ENCODE assay signal across 19 cellular contexts in the genomic region with DNA sequence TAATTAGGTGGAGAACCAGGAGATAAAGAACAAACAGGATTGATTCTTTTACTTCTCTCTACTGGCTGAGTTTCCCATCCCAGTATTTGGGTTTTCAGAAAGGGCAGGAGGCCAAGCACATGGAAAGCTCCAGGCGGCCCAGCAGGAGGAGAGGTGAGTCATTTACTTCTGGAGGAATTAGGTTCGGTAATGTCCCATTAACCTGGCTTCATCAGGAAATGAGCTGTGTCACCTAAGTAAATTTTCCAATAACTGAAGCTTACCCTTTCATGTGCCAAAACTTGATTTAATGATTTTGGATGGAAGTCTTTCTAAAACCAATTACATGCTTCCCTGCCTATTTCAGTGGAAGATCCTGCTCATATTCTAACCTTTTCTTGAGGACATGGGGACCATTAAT.
DNase-seq lines count a peak whose midpoint lies in the region; ATAC-seq, FAIRE-seq and TF ChIP-seq lines count a peak whose summit lies in the region.
"Had no signal": no experiment of that assay in that cellular context is flagged by ENCODE, and none has a peak within 500 bp of the region (broad histone marks: within the 10 kb centered on the region; RNA-seq: fewer than 3 reads in every experiment).

No MANE protein-coding gene starts in this region.

- in situ Hi-C loops in HAP-1 (cut with MboI; ENCODE audit: low sequenced_read_pairs) = no loop called here

- POLR2A ChIA-PET in PC-9 (lab: Charles Lee; ENCODE audit: unreplicated experiment) = interaction anchor here (0.7 kb wide), 1 partner anchor 46 kb away, joined by 4 read pairs; no protein-coding TSS in a partner anchor
- POLR2A ChIA-PET in endothelial cell of umbilical vein (lab: Charles Lee) = no interaction called here
- POLR2A ChIA-PET in activated CD4-positive, alpha-beta T cell treated with anti-CD3 and anti-CD28 coated beads for 36 hours (lab: Charles Lee) = no interaction called here

- 22 to 50% methylated on average over 2 of the region's 2 CpGs for WGBS in body of pancreas, 2 donors

- no peak overlapping the region for H3K4me3 ChIP-seq in PC-9
- H3K4me3 ChIP-seq in endothelial cell of umbilical vein (replicated peaks in 1 of 3; ENCODE audit: insufficient read depth in 1 of 3, low read depth in 1 of 3, low read length in 3 of 3) = no peak overlapping the region
- no peak overlapping the region for H3K4me3 ChIP-seq in neural progenitor cell
- H3K4me3 ChIP-seq in HAP-1 = no peak overlapping the region
- no peak overlapping the region for H3K4me3 ChIP-seq in body of pancreas
- H3K4me3 ChIP-seq: esophagus muscularis mucosa, lung, tibial artery had no signal

- H3K36me3 ChIP-seq in PC-9 (ENCODE audit: low read depth) (no peaks in the 10 kb centered on the region), endothelial cell of umbilical vein (ENCODE audit: control insufficient read depth in 2 of 2, extremely low read depth in 1 of 2, insufficient read depth in 2 of 2, low read length in 2 of 2) (no peaks in the 10 kb centered on the region), neural progenitor cell (no peaks in the 10 kb centered on the region), HAP-1 (replicated peaks) (no peaks in the 10 kb centered on the region), body of pancreas (replicated peaks in 1 of 2; ENCODE audit: insufficient read depth in 1 of 2, low read depth in 2 of 2) (no peaks in the 10 kb centered on the region)
- H3K36me3 ChIP-seq: esophagus muscularis mucosa, tibial artery had no signal

- FAIRE-seq in endothelial cell of umbilical vein (lab: Jason Lieb, UNC) = peak; percentile 59
- FAIRE-seq: G401.6 had no signal

- CTCF ChIA-PET in PC-9 (lab: Charles Lee) = no interaction called here
- CTCF ChIA-PET in endothelial cell of umbilical vein (lab: Charles Lee) = interaction anchor here (0.8 to 1.8 kb wide), 4 partner anchors 9 to 1112 kb away, joined by 3 to 8 read pairs (median 4); no protein-coding TSS in a partner anchor
- CTCF ChIA-PET in activated CD4-positive, alpha-beta T cell treated with anti-CD3 and anti-CD28 coated beads for 36 hours (lab: Charles Lee) = interaction anchor here (0.6 kb wide), 1 partner anchor 1105 kb away, joined by 3 read pairs; no protein-coding TSS in a partner anchor

- H3F3A ChIP-seq in PC-9 (ENCODE audit: insufficient read depth, low read depth) (no peaks in the 10 kb centered on the region), neural progenitor cell (ENCODE audit: low read depth) (no peaks in the 10 kb centered on the region)

- no peak overlapping the region for H3K4me3 Mint-ChIP-seq in neural progenitor cell
- H3K4me3 Mint-ChIP-seq in activated CD4-positive, alpha-beta T cell treated with anti-CD3 and anti-CD28 coated beads for 36 hours = no peak overlapping the region
- H3K4me3 Mint-ChIP-seq: activated naive CD8-positive, alpha-beta T cell treated with anti-CD3 and anti-CD28 coated beads for 36 hours; CD14-positive monocyte had no signal

- H3K9me3 Mint-ChIP-seq in neural progenitor cell = no peaks in the 10 kb centered on the region
- no peaks in the 10 kb centered on the region for H3K9me3 Mint-ChIP-seq in activated CD4-positive, alpha-beta T cell treated with anti-CD3 and anti-CD28 coated beads for 36 hours (ENCODE audit: low read depth)
- H3K9me3 Mint-ChIP-seq: activated naive CD8-positive, alpha-beta T cell treated with anti-CD3 and anti-CD28 coated beads for 36 hours; CD14-positive monocyte had no signal

- peak; percentile 39 for DNase-seq in GM03348 (ENCODE audit: low spot score)
- DNase-seq in PC-9 = peak; percentile 7 to 58
- peak; percentile 26 for DNase-seq in endothelial cell of umbilical vein (ENCODE audit: low read depth, low spot score)
- no peak for DNase-seq in neural progenitor cell (ENCODE audit: low spot score)
- no peak for DNase-seq in activated CD4-positive, alpha-beta T cell treated with anti-CD3 and anti-CD28 coated beads for 36 hours
- DNase-seq in HAP-1 (ENCODE audit: low spot score in 2 of 2) = no peak
- DNase-seq in body of pancreas = no peak
- DNase-seq: activated naive CD8-positive, alpha-beta T cell treated with anti-CD3 and anti-CD28 coated beads for 36 hours; NCI-H1694 treated with DMSO at 0.1 percent for 48 hours; NCI-H69; right cardiac atrium; RPMI8226; stimulated activated CD4-positive, alpha-beta T cell treated with anti-CD3 and anti-CD28 coated beads, Interleukin-2, amount 100 ng/mL, for 48 hours; tibial artery had no signal

- ATAC-seq in activated CD4-positive, alpha-beta T cell treated with anti-CD3 and anti-CD28 coated beads for 36 hours = no peak
- ATAC-seq in body of pancreas = no peak
- ATAC-seq: right cardiac atrium had no signal

- no peak overlapping the region for H3K27ac Mint-ChIP-seq in neural progenitor cell
- H3K27ac Mint-ChIP-seq in activated CD4-positive, alpha-beta T cell treated with anti-CD3 and anti-CD28 coated beads for 36 hours = no peak overlapping the region
- H3K27ac Mint-ChIP-seq: activated naive CD8-positive, alpha-beta T cell treated with anti-CD3 and anti-CD28 coated beads for 36 hours had no signal

- H3K9me2 ChIP-seq in PC-9 (ENCODE audit: insufficient read depth) = no peaks in the 10 kb centered on the region

- TF ChIP-seq POLR2A in endothelial cell of umbilical vein (IDR thresholded peaks at IDR 0.05; ENCODE audit: low read depth, low read length) (no peak), body of pancreas (IDR thresholded peaks at IDR 0.05) (no peak)

- peaks cover 4% of the 10 kb centered on the region for H3K27me3 Mint-ChIP-seq in neural progenitor cell (ENCODE audit: insufficient read depth, low read depth)
- H3K27me3 Mint-ChIP-seq in activated CD4-positive, alpha-beta T cell treated with anti-CD3 and anti-CD28 coated beads for 36 hours = peaks cover 9% of the 10 kb centered on the region

- H4K20me1 ChIP-seq in PC-9 (ENCODE audit: insufficient read depth) = no peaks in the 10 kb centered on the region
- no peaks in the 10 kb centered on the region for H4K20me1 ChIP-seq in endothelial cell of umbilical vein (replicated peaks; ENCODE audit: control insufficient read depth, extremely low read depth, insufficient read depth, low read length)
- H4K20me1 ChIP-seq in neural progenitor cell (ENCODE audit: low read depth) = no peaks in the 10 kb centered on the region

- peaks cover 4% of the 10 kb centered on the region; the same call in 1 of the 2 replicates for H3K9me3 ChIP-seq in PC-9 (ENCODE audit: insufficient read depth, low read depth)
- H3K9me3 ChIP-seq in endothelial cell of umbilical vein (replicated peaks; ENCODE audit: control insufficient read depth, insufficient read depth, low read length) = no peaks in the 10 kb centered on the region
- H3K9me3 ChIP-seq in neural progenitor cell (ENCODE audit: low read depth) = no peaks in the 10 kb centered on the region
- no peaks in the 10 kb centered on the region for H3K9me3 ChIP-seq in HAP-1
- H3K9me3 ChIP-seq in body of pancreas = no peaks in the 10 kb centered on the region
- H3K9me3 ChIP-seq: esophagus muscularis mucosa, tibial artery had no signal

- no peaks in the 10 kb centered on the region for H3K79me2 ChIP-seq in PC-9 (ENCODE audit: low read depth)
- no peaks in the 10 kb centered on the region for H3K79me2 ChIP-seq in endothelial cell of umbilical vein (ENCODE audit: control insufficient read depth, insufficient read depth, low read length)
- no peaks in the 10 kb centered on the region for H3K79me2 ChIP-seq in neural progenitor cell (ENCODE audit: low read depth)

- TF ChIP-seq CTCF in PC-9 (conservative IDR thresholded peaks at IDR 0.05) (no peak), endothelial cell of umbilical vein (IDR thresholded peaks at IDR 0.05; ENCODE audit: extremely low read depth in 1 of 2, insufficient read depth in 1 of 2, low read depth in 1 of 2, low read length in 2 of 2) (no peak), neural progenitor cell (IDR thresholded peaks at IDR 0.05) (no peak), body of pancreas (IDR thresholded peaks at IDR 0.05) (no peak)

- H3K4me2 ChIP-seq in PC-9 (no peak overlapping the region), endothelial cell of umbilical vein (ENCODE audit: insufficient read depth, low read length) (no peak overlapping the region), neural progenitor cell (peak overlapping the region; percentile 27)
- H3K4me2 ChIP-seq: KMS-11 had no signal

- BruUV-seq in PC-9 (replicated peaks; lab: Mats Ljungman, UMichigan) = no TSS peak
- no TSS peak for BruUV-seq in endothelial cell of umbilical vein (replicated peaks; lab: Mats Ljungman, UMichigan)

- H3K36me3 Mint-ChIP-seq in neural progenitor cell = no peaks in the 10 kb centered on the region
- H3K36me3 Mint-ChIP-seq in activated CD4-positive, alpha-beta T cell treated with anti-CD3 and anti-CD28 coated beads for 36 hours (ENCODE audit: low read depth) = no peaks in the 10 kb centered on the region
- H3K36me3 Mint-ChIP-seq: activated naive CD8-positive, alpha-beta T cell treated with anti-CD3 and anti-CD28 coated beads for 36 hours; CD14-positive monocyte had no signal

- H3K9ac ChIP-seq in endothelial cell of umbilical vein (replicated peaks; ENCODE audit: extremely low read depth, insufficient read depth, low read length) (no peak overlapping the region), neural progenitor cell (no peak overlapping the region)
- H3K9ac ChIP-seq: KMS-11 had no signal

- intact Hi-C loops in PC-9 (cut with micrococcal nuclease; ENCODE audit: unreplicated experiment) = no loop called here
- intact Hi-C loops in endothelial cell of umbilical vein (cut with micrococcal nuclease) = no loop called here
- intact Hi-C loops in activated CD4-positive, alpha-beta T cell treated with anti-CD3 and anti-CD28 coated beads for 36 hours (cut with DNase I, micrococcal nuclease) = loop anchor here (10.0 kb wide), 3 partner anchors 1112 to 1352 kb away; no protein-coding TSS in a partner anchor
- intact Hi-C loops in body of pancreas (cut with DNase I) = no loop called here

- H3K27me3 ChIP-seq in PC-9 (ENCODE audit: insufficient read depth, low read depth) (no peaks in the 10 kb centered on the region), endothelial cell of umbilical vein (ENCODE audit: control insufficient read depth in 2 of 2, insufficient read depth in 2 of 2, low read length in 2 of 2) (no peaks in the 10 kb centered on the region), neural progenitor cell (no peaks in the 10 kb centered on the region), HAP-1 (ENCODE audit: low read depth) (0 out of 2 replicates have a peak, but pooled peaks cover 4% of the 10 kb centered on the region), body of pancreas (no peaks in the 10 kb centered on the region)
- H3K27me3 ChIP-seq: esophagus muscularis mucosa, tibial artery had no signal

- dilution Hi-C loops in endothelial cell of umbilical vein (cut with MboI; ENCODE audit: extremely low pct_ligation_motif_present, low sequenced_read_pairs) = no loop called here

- no peaks in the 10 kb centered on the region for H3K9me1 ChIP-seq in endothelial cell of umbilical vein (replicated peaks; ENCODE audit: control insufficient read depth, extremely low read depth, insufficient read depth, low read length)

- H3K27ac ChIP-seq in PC-9 (peak overlapping the region; percentile 31), endothelial cell of umbilical vein (ENCODE audit: insufficient read depth, low read depth, low read length) (no peak overlapping the region), neural progenitor cell (no peak overlapping the region), body of pancreas (no peak overlapping the region)
- H3K27ac ChIP-seq: esophagus muscularis mucosa, KMS-11, tibial artery had no signal

- H2AFZ ChIP-seq in PC-9 (no peak overlapping the region), endothelial cell of umbilical vein (ENCODE audit: low read depth, low read length) (no peak overlapping the region), neural progenitor cell (replicated peaks) (no peak overlapping the region)

- H3K4me1 Mint-ChIP-seq in neural progenitor cell = no peaks in the 10 kb centered on the region
- no peaks in the 10 kb centered on the region for H3K4me1 Mint-ChIP-seq in activated CD4-positive, alpha-beta T cell treated with anti-CD3 and anti-CD28 coated beads for 36 hours
- H3K4me1 Mint-ChIP-seq: activated naive CD8-positive, alpha-beta T cell treated with anti-CD3 and anti-CD28 coated beads for 36 hours had no signal

- H3K4me1 ChIP-seq in PC-9 (replicated peaks; ENCODE audit: insufficient read depth) (peaks cover 26% of the 10 kb centered on the region), endothelial cell of umbilical vein (ENCODE audit: control insufficient read depth, extremely low read depth, insufficient read depth, low read length) (peaks cover 15% of the 10 kb centered on the region), neural progenitor cell (peaks cover 10% of the 10 kb centered on the region), HAP-1 (no peaks in the 10 kb centered on the region), body of pancreas (peaks cover 15% of the 10 kb centered on the region)
- H3K4me1 ChIP-seq: tibial artery had no signal

Comparison
In these comparisons a context has a peak if more than half of its experiments do, and no peak if none do; other contexts are left out.
1. DNase-seq: peak in GM03348 (single experiment), PC-9 (2 of 2) and endothelial cell of umbilical vein (single experiment); none in neural progenitor cell (single experiment), activated CD4-positive, alpha-beta T cell treated with anti-CD3 and anti-CD28 coated beads for 36 hours (single experiment), HAP-1 (0 of 2) and body of pancreas (0 of 4).
2. intact Hi-C loops: an anchor here in activated CD4-positive, alpha-beta T cell treated with anti-CD3 and anti-CD28 coated beads for 36 hours (10.0 kb wide); none called in PC-9, endothelial cell of umbilical vein and body of pancreas.